ENCODE assay signal across 20 cellular contexts in genomic region chr4:5027366-5027765, GRCh38. TPM values are rescaled to one million over a fixed set of nuclear protein-coding genes. Genes with fewer than 3 reads are reported as not detected.
DNase-seq lines count a peak whose midpoint lies in the region; ATAC-seq and TF ChIP-seq lines count a peak whose summit lies in the region.
"Had no signal": no experiment of that assay in that cellular context is flagged by ENCODE, and none has a peak within 500 bp of the region (broad histone marks: within the 10 kb centered on the region; RNA-seq: fewer than 3 reads in every experiment).

No MANE protein-coding gene starts in this region.

- H3K27me3 Mint-ChIP-seq in effector memory CD8-positive, alpha-beta T cell = peaks cover 12 to 59% of the 10 kb centered on the region in 2 donors

- dilution Hi-C loops in IMR-90 (cut with HindIII; ENCODE audit: low sequenced_read_pairs, unreplicated experiment) = no loop called here

- POLR2A ChIA-PET in IMR-90 (lab: Charles Lee; ENCODE audit: unreplicated experiment) = interaction anchor here (0.6 kb wide), 1 partner anchor 168 kb away, joined by 3 read pairs; no protein-coding TSS in a partner anchor

- no peak for TF ChIP-seq EP300 in tibial nerve (IDR thresholded peaks at IDR 0.05)

- H3K14ac ChIP-seq in IMR-90 (replicated peaks; ENCODE audit: low read depth, low read length) = no peak overlapping the region

- no peak for TF ChIP-seq RAD21 in IMR-90 (IDR thresholded peaks at IDR 0.05; ENCODE audit: low read length)

- no peaks in the 10 kb centered on the region for H3K9me3 Mint-ChIP-seq in effector memory CD8-positive, alpha-beta T cell

- no peak overlapping the region for H3K4me3 Mint-ChIP-seq in effector memory CD8-positive, alpha-beta T cell

- H2AK5ac ChIP-seq in IMR-90 (ENCODE audit: low read depth, low read length) = no peak overlapping the region

- no peak overlapping the region for H3K23ac ChIP-seq in IMR-90 (ENCODE audit: low read depth, low read length)

- peak; percentile 69 for ATAC-seq in IMR-90 (ENCODE audit: low read depth)
- ATAC-seq in effector memory CD8-positive, alpha-beta T cell (replicated peaks) = no peak
- ATAC-seq: HCT116, Panc1, SK-N-SH treated with all-trans-retinoic acid at 6 μM for 48 hours had no signal

- no peak overlapping the region for H4K8ac ChIP-seq in IMR-90 (ENCODE audit: low read depth in 2 of 2, low read length in 2 of 2)

- H3K56ac ChIP-seq in IMR-90 (ENCODE audit: extremely low read depth, insufficient read depth, low read length) = no peak overlapping the region

- no peak overlapping the region; the same call in 1 of the 2 replicates for H3K18ac ChIP-seq in IMR-90 (ENCODE audit: low read depth, low read length)

- no TSS peak for BruUV-seq in IMR-90 (replicated peaks; lab: Mats Ljungman, UMichigan)

- intact Hi-C loops in IMR-90 (cut with micrococcal nuclease) = no loop called here

- peaks cover 5% of the 10 kb centered on the region; the same call in 1 of the 2 replicates for H3K4me1 ChIP-seq in IMR-90 (ENCODE audit: control insufficient read depth, insufficient read depth, low read length)
- H3K4me1 ChIP-seq in tibial nerve = no peaks in the 10 kb centered on the region

- DNase-seq in AG10803 (ENCODE audit: low read depth) = peak; percentile 60
- peak; percentile 42 for DNase-seq in IMR-90
- peak; percentile 61 for DNase-seq in SW480 (ENCODE audit: low spot score)
- peak; percentile 78 for DNase-seq in fibroblast of peridontal ligament (ENCODE audit: extremely low read depth)
- DNase-seq in DMS 273 (lab: John Stamatoyannopoulos, UW; ENCODE audit: unreplicated experiment) = no peak
- DNase-seq in effector memory CD8-positive, alpha-beta T cell = no peak
- DNase-seq in NK-92 treated with Interleukin-12 subunit alpha and Interleukin-12 subunit beta, amount 100 ng/mL, for 24 hours (lab: John Stamatoyannopoulos, UW) = no peak
- no peak for DNase-seq in tibial nerve (ENCODE audit: low spot score in 2 of 2)
- DNase-seq: 8988T, GM23248, KBM-7, NCI-H1092, NCI-H146, NCI-H2081, NCI-H510A, Right ventricle myocardium superior had no signal

- H3K27ac Mint-ChIP-seq in effector memory CD8-positive, alpha-beta T cell = no peak overlapping the region

- no peak overlapping the region for H3K4ac ChIP-seq in IMR-90 (ENCODE audit: low read depth, low read length)

- no peak overlapping the region for H2BK20ac ChIP-seq in IMR-90 (ENCODE audit: low read depth, low read length)

- in situ Hi-C loops in IMR-90 (cut with MboI; ENCODE audit: low sequenced_read_pairs) = no loop called here

- no peaks in the 10 kb centered on the region for H4K20me1 ChIP-seq in IMR-90 (ENCODE audit: insufficient read depth, low read length)

- no peaks in the 10 kb centered on the region for H3K36me3 ChIP-seq in IMR-90 (ENCODE audit: control insufficient read depth, insufficient read depth, low read length)
- H3K36me3 ChIP-seq in tibial nerve = no peaks in the 10 kb centered on the region

- H2AFZ ChIP-seq in IMR-90 (replicated peaks; ENCODE audit: low read length, poor library complexity) = no peak overlapping the region
- H2AFZ ChIP-seq: GM23248 had no signal

- no peaks in the 10 kb centered on the region for H3K36me3 Mint-ChIP-seq in effector memory CD8-positive, alpha-beta T cell (ENCODE audit: insufficient read depth)

- H2BK5ac ChIP-seq in IMR-90 (ENCODE audit: low read depth, low read length, poor library complexity, severe bottlenecking) = no peak overlapping the region

- no peak overlapping the region; the same call in 1 of the 2 replicates for H3K4me2 ChIP-seq in IMR-90 (ENCODE audit: low read depth, low read length)

- H3K4me1 Mint-ChIP-seq in effector memory CD8-positive, alpha-beta T cell (ENCODE audit: low read depth in 2 of 2) = no peaks in the 10 kb centered on the region

- CTCF ChIA-PET in IMR-90 (lab: Yijun Ruan, JAX) = interaction anchor here (0.7 to 1.2 kb wide), 2 partner anchors 8 to 10 kb away, joined by 3 read pairs; partner anchors contain the start of gene CYTL1

- TF ChIP-seq CTCF in AG10803 (conservative IDR thresholded peaks at IDR 0.05; ENCODE audit: low read length) (no peak), IMR-90 (conservative IDR thresholded peaks at IDR 0.05; ENCODE audit: low read depth, low read length) (no peak), tibial nerve (IDR thresholded peaks at IDR 0.05) (no peak)

- no peaks in the 10 kb centered on the region for H3K9me1 ChIP-seq in IMR-90 (ENCODE audit: insufficient read depth, low read length)

- H4K91ac ChIP-seq in IMR-90 (ENCODE audit: insufficient read depth, low read depth, low read length) = no peak overlapping the region

- H2BK15ac ChIP-seq in IMR-90 (ENCODE audit: low read depth, low read length) = no peak overlapping the region

- no peak overlapping the region for H2AK9ac ChIP-seq in IMR-90 (replicated peaks; ENCODE audit: low read depth, low read length, poor library complexity)

- H3K9ac ChIP-seq in IMR-90 (ENCODE audit: low read depth, low read length) = no peak overlapping the region
- H3K9ac ChIP-seq: GM23248 had no signal

- no peak overlapping the region for H2BK120ac ChIP-seq in IMR-90 (ENCODE audit: low read depth, low read length)

- no peak overlapping the region for H3K27ac ChIP-seq in IMR-90 (ENCODE audit: insufficient read depth, low read length)
- H3K27ac ChIP-seq in tibial nerve = no peak overlapping the region
- H3K27ac ChIP-seq: C4-2B, GM23248 had no signal

- H4K5ac ChIP-seq in IMR-90 (ENCODE audit: low read depth, low read length) = no peak overlapping the region

- H3K9me3 ChIP-seq in IMR-90 (ENCODE audit: control insufficient read depth, insufficient read depth, low read length) (peaks cover 13% of the 10 kb centered on the region), tibial nerve (peaks cover 0 to 11% (median 0%) of the 10 kb centered on the region in 4 donors)

- no peak for TF ChIP-seq POLR2A in IMR-90 (IDR thresholded peaks at IDR 0.05; ENCODE audit: low read depth, low read length)
- no peak for TF ChIP-seq POLR2A in tibial nerve (IDR thresholded peaks at IDR 0.05)

- H3K79me1 ChIP-seq in IMR-90 (ENCODE audit: low read depth in 1 of 2, low read length in 2 of 2) = no peaks in the 10 kb centered on the region

- H3K4me3 ChIP-seq in AG10803 (ENCODE audit: low read length) (no peak overlapping the region), IMR-90 (ENCODE audit: insufficient read depth, low read depth, low read length) (no peak overlapping the region), tibial nerve (no peak overlapping the region)
- H3K4me3 ChIP-seq: GM23248 had no signal

- peaks cover 39% of the 10 kb centered on the region for H3K27me3 ChIP-seq in IMR-90 (ENCODE audit: control insufficient read depth, insufficient read depth, low read length)
- H3K27me3 ChIP-seq in tibial nerve = no peaks in the 10 kb centered on the region

TF ChIP-seq in IMR-90, 13 proteins besides CTCF, POLR2A, EP300 and RAD21:
- TF ChIP-seq MXI1 (IDR thresholded peaks at IDR 0.05; ENCODE audit: borderline replicate concordance, low read depth, low read length) (no peak), MAFK (IDR thresholded peaks at IDR 0.05; ENCODE audit: low read depth, low read length) (no peak), CHD1 (IDR thresholded peaks at IDR 0.05; ENCODE audit: low read depth, low read length) (no peak), NFE2L2 (IDR thresholded peaks at IDR 0.05; ENCODE audit: low read depth, low read length) (no peak), ELK1 (IDR thresholded peaks at IDR 0.05; ENCODE audit: borderline replicate concordance, low read depth, low read length) (no peak), BHLHE40 (IDR thresholded peaks at IDR 0.05; ENCODE audit: low read depth, low read length) (no peak), CEBPB (IDR thresholded peaks at IDR 0.05; ENCODE audit: low read depth, low read length) (no peak), MAZ (IDR thresholded peaks at IDR 0.05; ENCODE audit: borderline replicate concordance, low read depth, low read length) (no peak), RCOR1 (IDR thresholded peaks at IDR 0.05; ENCODE audit: insufficient replicate concordance, low read length) (no peak), FOS (IDR thresholded peaks at IDR 0.05; ENCODE audit: low read depth, low read length) (no peak), USF2 (IDR thresholded peaks at IDR 0.05; ENCODE audit: low read depth, low read length) (no peak), RFX5 (IDR thresholded peaks at IDR 0.05; ENCODE audit: low read depth, low read length) (no peak), SMC3 (IDR thresholded peaks at IDR 0.05; ENCODE audit: low read depth, low read length) (no peak)

RNA-seq across cellular contexts. Expression of gene CYTL1, which starts 8.1 kb away (rescaled TPM):
- total RNA-seq in IMR-90 (2012; rRNA removed) (1.3 and 1.4 TPM in 2 replicates), tibial nerve (1 to 10 TPM in 2 of 4 donors, not detected in 2; 5.9 to 9.6 TPM)
- polyA plus RNA-seq in IMR-90 (2012; rRNA removed) = 5.8 and 7.4 TPM in 2 replicates
- polyA plus RNA-seq in IMR-90 (2012; cell fraction: cytosol; rRNA removed) = 2.9 and 20.0 TPM in 2 replicates
- polyA plus RNA-seq in IMR-90 (2012; cell fraction: nucleus; rRNA removed; ENCODE audit: low replicate concordance) = 1.0 and 5.5 TPM in 2 replicates
- total RNA-seq: GM23248, Right ventricle myocardium superior had no signal

RNA-seq across cellular contexts. Expression of gene STK32B, which starts 23.9 kb away (rescaled TPM):
- total RNA-seq in IMR-90 (2012; rRNA removed) (5.8 and 6.3 TPM in 2 replicates), tibial nerve (1 to 10 TPM in 3 of 4 donors, under 1 TPM in 1; 0.39 to 2.7 (median 2.4) TPM)
- 5.3 and 5.5 TPM in 2 replicates for polyA plus RNA-seq in IMR-90 (2012; rRNA removed)
- 3.4 and 3.9 TPM in 2 replicates for polyA plus RNA-seq in IMR-90 (2012; cell fraction: cytosol; rRNA removed)
- polyA plus RNA-seq in IMR-90 (2012; cell fraction: nucleus; rRNA removed; ENCODE audit: low replicate concordance) = 5.2 and 6.8 TPM in 2 replicates

Comparison
In these comparisons a context has a peak if more than half of its experiments do, and no peak if none do; other contexts are left out.
1. DNase-seq: peak in AG10803 (single experiment), IMR-90 (single experiment), SW480 (single experiment) and fibroblast of peridontal ligament (single experiment); none in DMS 273 (single experiment), effector memory CD8-positive, alpha-beta T cell (0 of 3), NK-92 treated with Interleukin-12 subunit alpha and Interleukin-12 subunit beta, amount 100 ng/mL, for 24 hours (single experiment) and tibial nerve (0 of 2).